Comparison of ENCODE assay signal across 1 cellular context in genomic region chr7:2079332-2080068, GRCh38.
TF ChIP-seq lines count a peak whose summit lies in the region.

No MANE protein-coding gene starts in this region.

TF ChIP-seq in WTC11, 78 proteins besides CTCF, POLR2A, EP300 and RAD21 (continued from another document):
- no peak for TF ChIP-seq HMGXB4 (CRISPR knock-in tag; IDR thresholded peaks at IDR 0.05)
- no peak for TF ChIP-seq NFYB (CRISPR knock-in tag; conservative IDR thresholded peaks at IDR 0.05; ENCODE audit: low read depth)
- no peak for TF ChIP-seq AFF4 (CRISPR knock-in tag; IDR thresholded peaks at IDR 0.05; ENCODE audit: borderline replicate concordance)
- no peak for TF ChIP-seq ELF4 (CRISPR knock-in tag; IDR thresholded peaks at IDR 0.05; ENCODE audit: low read depth)
- TF ChIP-seq NFATC4 (CRISPR knock-in tag; IDR thresholded peaks at IDR 0.05): no peak
- TF ChIP-seq ATF1 (CRISPR knock-in tag; IDR thresholded peaks at IDR 0.05): no peak
